17 cellular contexts compared by ENCODE assay signal in genomic region chr9:99889120-99889519, GRCh38.
"Had no signal": no experiment of that assay in that cellular context is flagged by ENCODE, and none has a peak within 500 bp of the region (broad histone marks: within the 10 kb centered on the region; RNA-seq: fewer than 3 reads in every experiment).

No MANE protein-coding gene starts in this region.

- H3K27me3 ChIP-seq: ascending aorta, esophagus squamous epithelium, heart left ventricle, transverse colon had no signal

- H3K36me3 ChIP-seq: ascending aorta, esophagus squamous epithelium, heart left ventricle, left ventricle myocardium inferior, transverse colon had no signal

- DNase-seq: activated CD4-positive, alpha-beta T cell treated with anti-CD3 and anti-CD28 coated beads, Interleukin-2, amount 50 U/mL, for 48 hours; activated CD8-positive, alpha-beta memory T cell treated with anti-CD3 and anti-CD28 coated beads, Interleukin-2, amount 50 U/mL, for 48 hours; activated naive CD8-positive, alpha-beta T cell treated with anti-CD3 and anti-CD28 coated beads, Interleukin-2, amount 50 U/mL, for 24 hours; esophagus squamous epithelium; foreskin fibroblast; heart left ventricle; kidney; left ventricle myocardium inferior; mesenchymal stem cell; psoas muscle; stimulated activated naive CD4-positive, alpha-beta T cell; substantia nigra; T-helper 17 cell; transverse colon had no signal

- ATAC-seq: activated naive CD8-positive, alpha-beta T cell treated with anti-CD3 and anti-CD28 coated beads, Interleukin-2, amount 50 U/mL, for 24 hours; heart left ventricle; psoas muscle; sciatic nerve; T-helper 17 cell had no signal

- H3K9me3 ChIP-seq: ascending aorta, esophagus squamous epithelium, heart left ventricle, left ventricle myocardium inferior, psoas muscle, transverse colon had no signal

- H3K4me3 ChIP-seq: ascending aorta, esophagus squamous epithelium, heart left ventricle, left ventricle myocardium inferior, psoas muscle, transverse colon had no signal

- FAIRE-seq: bronchial epithelial cell, kidney had no signal

- H3K27ac ChIP-seq: ascending aorta, esophagus squamous epithelium, heart left ventricle, left ventricle myocardium inferior, psoas muscle, transverse colon had no signal

- H3K4me1 ChIP-seq: ascending aorta, esophagus squamous epithelium, heart left ventricle, left ventricle myocardium inferior, psoas muscle, transverse colon had no signal
